Comparison of ENCODE assay signal across 12 cellular contexts in the genomic region with DNA sequence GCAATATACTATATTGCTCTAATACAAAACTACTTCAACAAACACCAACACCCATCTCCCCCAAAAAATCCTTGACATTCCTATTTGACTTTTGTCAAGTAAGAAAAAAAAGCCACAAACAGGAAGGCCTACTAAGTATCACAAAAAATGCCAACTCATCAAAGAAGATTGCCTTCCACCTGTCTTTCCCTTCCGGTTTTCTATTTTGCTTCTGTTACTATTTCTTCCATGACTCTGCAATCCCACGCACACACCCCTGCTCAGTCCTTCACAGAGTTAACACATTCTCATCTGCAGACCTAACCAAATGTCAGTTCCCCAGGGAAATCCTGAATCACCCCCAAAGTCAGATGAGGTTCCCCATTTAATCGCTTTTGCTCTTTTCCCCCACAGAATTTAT. TPM values are rescaled to one million over a fixed set of nuclear protein-coding genes. Genes with fewer than 3 reads are reported as not detected.
"Had no signal": no experiment of that assay in that cellular context is flagged by ENCODE, and none has a peak within 500 bp of the region (broad histone marks: within the 10 kb centered on the region; RNA-seq: fewer than 3 reads in every experiment).

No MANE protein-coding gene starts in this region.

- H3K36me3 ChIP-seq: gastroesophageal sphincter, pancreas, stomach, thoracic aorta had no signal

- H3K4me3 ChIP-seq: gastroesophageal sphincter, pancreas, stomach, thoracic aorta had no signal

- FAIRE-seq: pancreas had no signal

- H3K27me3 ChIP-seq: gastroesophageal sphincter, pancreas, stomach had no signal

- H3K27ac ChIP-seq: gastroesophageal sphincter, pancreas, stomach, thoracic aorta had no signal

- H3K4me1 ChIP-seq: gastroesophageal sphincter had no signal

- H3K9me3 ChIP-seq: gastroesophageal sphincter, pancreas, stomach, thoracic aorta had no signal

- DNase-seq: activated CD4-positive, CD25-positive, alpha-beta regulatory T cell; amniotic stem cell; effector memory CD8-positive, alpha-beta T cell; left ventricle myocardium superior; mesenchymal stem cell; pancreas; stimulated activated CD4-positive, alpha-beta T cell treated with anti-CD3 and anti-CD28 coated beads, Interleukin-4, amount 100 ng/mL, for 4 hours; stomach; T-helper 9 cell had no signal

RNA-seq across cellular contexts. Expression of gene LPAR1, which starts 15.2 kb away (rescaled TPM):
- total RNA-seq: activated naive CD4-positive, alpha-beta T cell treated with anti-CD3 and anti-CD28 coated beads, Interleukin-2, amount 50 U/mL, for 72 hours had no signal
